In genomic region chr17:63701477-63702222, GRCh38 we compare ENCODE assay signal across 8 cellular contexts. TPM values are rescaled to one million over a fixed set of nuclear protein-coding genes. Genes with fewer than 3 reads are reported as not detected.
DNase-seq lines count a peak whose midpoint lies in the region; ATAC-seq and TF ChIP-seq lines count a peak whose summit lies in the region.

No MANE protein-coding gene starts in this region.

- H3K4me3 Mint-ChIP-seq in HFFc6 = peak overlapping the region; percentile 43; the same call in 1 of the 2 replicates
- peak overlapping the region; percentile 81 for H3K4me3 Mint-ChIP-seq in dendritic cell treated with granulocyte-macrophage colony-stimulating factor and Interleukin-4, amounts not matched to agents 40 ng/mL and 50 ng/mL, for 4 days

- peaks cover 9% of the 10 kb centered on the region; the same call in 1 of the 2 replicates for H3K36me3 Mint-ChIP-seq in HFFc6 (ENCODE audit: low read depth)
- peaks cover 77% of the 10 kb centered on the region for H3K36me3 Mint-ChIP-seq in dendritic cell treated with granulocyte-macrophage colony-stimulating factor and Interleukin-4, amounts not matched to agents 40 ng/mL and 50 ng/mL, for 4 days (ENCODE audit: low read depth)

- H2BK15ac ChIP-seq in neuronal stem cell (ENCODE audit: low read length) = peak overlapping the region; percentile 86

- no peak for DNase-seq in HFFc6
- DNase-seq in neuronal stem cell (ENCODE audit: low spot score) = no peak
- DNase-seq in upper lobe of left lung = peak; percentile 75 to 78
- DNase-seq in cortex of kidney (lab: John Stamatoyannopoulos, UW) = no peak
- no peak for DNase-seq in mammary epithelial cell

- H3K4me2 ChIP-seq in neuronal stem cell (ENCODE audit: insufficient read depth, low read length, poor library complexity, severe bottlenecking) (peak overlapping the region; percentile 96), mammary epithelial cell (ENCODE audit: insufficient read depth, low read depth, low read length) (no peak overlapping the region)

- CTCF ChIA-PET in mammary epithelial cell (lab: Charles Lee; ENCODE audit: low non-redundant PET) = no interaction called here

- TF ChIP-seq CTCF in HFFc6 (IDR thresholded peaks at IDR 0.05) = no peak
- no peak for TF ChIP-seq CTCF in upper lobe of left lung (IDR thresholded peaks at IDR 0.05)
- TF ChIP-seq CTCF in mammary epithelial cell (conservative IDR thresholded peaks at IDR 0.05 in 1 of 2, IDR thresholded peaks at IDR 0.05 in 1 of 2; ENCODE audit: extremely low read depth in 1 of 2, insufficient read depth in 1 of 2, low read depth in 1 of 2, low read length in 2 of 2) = no peak

- H3K9ac ChIP-seq in neuronal stem cell (ENCODE audit: low read depth, low read length, poor library complexity) (no peak overlapping the region), mammary epithelial cell (ENCODE audit: insufficient read depth, low read length) (no peak overlapping the region)

- H3K27me3 Mint-ChIP-seq in HFFc6 (ENCODE audit: insufficient read depth) = peaks cover 7% of the 10 kb centered on the region
- H3K27me3 Mint-ChIP-seq in dendritic cell treated with granulocyte-macrophage colony-stimulating factor and Interleukin-4, amounts not matched to agents 40 ng/mL and 50 ng/mL, for 4 days = no peaks in the 10 kb centered on the region

- no peak overlapping the region for H2AFZ ChIP-seq in neuronal stem cell (ENCODE audit: low read length)
- no peak overlapping the region for H2AFZ ChIP-seq in mammary epithelial cell (ENCODE audit: low read depth, low read length)

- H4K91ac ChIP-seq in neuronal stem cell (ENCODE audit: low read depth, low read length, poor library complexity) = no peak overlapping the region

- peaks cover 17 to 68% of the 10 kb centered on the region in 2 donors for H3K36me3 ChIP-seq in neuronal stem cell (replicated peaks in 1 of 2; ENCODE audit: control insufficient read depth in 2 of 2, insufficient read depth in 2 of 2, low read length in 2 of 2)
- peaks cover 0 to 34% (median 22%) of the 10 kb centered on the region in 4 donors for H3K36me3 ChIP-seq in upper lobe of left lung
- no peaks in the 10 kb centered on the region for H3K36me3 ChIP-seq in mammary epithelial cell (ENCODE audit: insufficient read depth, low read length)

- H3K9me3 ChIP-seq in neuronal stem cell (replicated peaks in 1 of 2; ENCODE audit: control insufficient read depth in 2 of 2, insufficient read depth in 1 of 2, low read depth in 1 of 2, low read length in 2 of 2) (no peaks in the 10 kb centered on the region), upper lobe of left lung (no peaks in the 10 kb centered on the region), mammary epithelial cell (replicated peaks; ENCODE audit: insufficient read depth, low read length) (no peaks in the 10 kb centered on the region)

- H3K27ac ChIP-seq in neuronal stem cell (replicated peaks; ENCODE audit: low read length) (no peak overlapping the region), upper lobe of left lung (peak overlapping the region; percentile 88 to 92 (median 90)), mammary epithelial cell (ENCODE audit: insufficient read depth, low read depth, low read length) (no peak overlapping the region)

- no CpG with 5 or more reads among the region's 25 CpGs for WGBS in neuronal stem cell (ENCODE audit: extremely low coverage in 2 of 2, insufficient read length in 2 of 2, insufficient replicate concordance in 1 of 2), 2 donors
- WGBS in upper lobe of left lung, 2 donors = 51 to 59% methylated on average over 16 to 25 of the region's 25 CpGs
- WGBS in mammary epithelial cell (ENCODE audit: low coverage, missing lambda C conversion rate) = 98% methylated on average over 10 of the region's 25 CpGs

- H2BK5ac ChIP-seq in neuronal stem cell (ENCODE audit: low read length) = peak overlapping the region; percentile 47

- TF ChIP-seq EP300 in upper lobe of left lung (IDR thresholded peaks at IDR 0.05) = no peak

- no TSS peak for BruUV-seq in mammary epithelial cell (replicated peaks; lab: Mats Ljungman, UMichigan)

- peak overlapping the region; percentile 74 for H2BK120ac ChIP-seq in neuronal stem cell (ENCODE audit: low read depth, low read length)

- H4K20me1 ChIP-seq in mammary epithelial cell (ENCODE audit: insufficient read depth, low read length) = no peaks in the 10 kb centered on the region

- no peaks in the 10 kb centered on the region for H3K4me1 Mint-ChIP-seq in HFFc6 (ENCODE audit: low read depth)
- peaks cover 76% of the 10 kb centered on the region for H3K4me1 Mint-ChIP-seq in dendritic cell treated with granulocyte-macrophage colony-stimulating factor and Interleukin-4, amounts not matched to agents 40 ng/mL and 50 ng/mL, for 4 days (ENCODE audit: low read depth)

- H3K14ac ChIP-seq in neuronal stem cell (ENCODE audit: low read length) = no peak overlapping the region

- no peaks in the 10 kb centered on the region for H3K9me3 Mint-ChIP-seq in HFFc6
- no peaks in the 10 kb centered on the region for H3K9me3 Mint-ChIP-seq in dendritic cell treated with granulocyte-macrophage colony-stimulating factor and Interleukin-4, amounts not matched to agents 40 ng/mL and 50 ng/mL, for 4 days

- ATAC-seq in activated CD4-positive, CD25-positive, alpha-beta regulatory T cell treated with anti-CD3 and anti-CD28 coated beads, Interleukin-2, amount 50 U/mL, for 24 hours = peak; percentile 18 to 30
- ATAC-seq in upper lobe of left lung (ENCODE audit: low FRiP score in 2 of 2) (no peak), GM21786 (IDR thresholded peaks at IDR 0.05; ENCODE audit: unreplicated experiment) (no peak)

- H3K18ac ChIP-seq in neuronal stem cell (ENCODE audit: low read length) = peak overlapping the region; percentile 100

- no peak overlapping the region for H2BK12ac ChIP-seq in neuronal stem cell (ENCODE audit: low read length)

- no peak overlapping the region for H3K27ac Mint-ChIP-seq in HFFc6
- H3K27ac Mint-ChIP-seq in dendritic cell treated with granulocyte-macrophage colony-stimulating factor and Interleukin-4, amounts not matched to agents 40 ng/mL and 50 ng/mL, for 4 days = peak overlapping the region; percentile 95

- no peak overlapping the region for H3K4ac ChIP-seq in neuronal stem cell (ENCODE audit: low read length)

- peaks cover 5% of the 10 kb centered on the region for H3K79me1 ChIP-seq in neuronal stem cell (ENCODE audit: low read depth, low read length)

- no peak overlapping the region for H3K4me3 ChIP-seq in neuronal stem cell (ENCODE audit: low read length in 2 of 2)
- H3K4me3 ChIP-seq in upper lobe of left lung = peak overlapping the region in 3 of 4 donors; percentile 72 to 86 (median 76)
- H3K4me3 ChIP-seq in mammary epithelial cell (replicated peaks in 1 of 3; ENCODE audit: insufficient read depth in 1 of 3, low read depth in 2 of 3, low read length in 3 of 3) = no peak overlapping the region

- H3K23ac ChIP-seq in neuronal stem cell (ENCODE audit: low read depth, low read length, poor library complexity) = no peak overlapping the region

- no peaks in the 10 kb centered on the region for H3K79me2 ChIP-seq in mammary epithelial cell (ENCODE audit: insufficient read depth, low read length)

- intact Hi-C loops in dendritic cell treated with granulocyte-macrophage colony-stimulating factor and Interleukin-4, amounts not matched to agents 40 ng/mL and 50 ng/mL, for 4 days (cut with micrococcal nuclease) = loop anchor here (1.0 kb wide), 1 partner anchor 73 kb away; the partner anchor contains the start of gene DDX42
- intact Hi-C loops in mammary epithelial cell (cut with micrococcal nuclease) = no loop called here

- TF ChIP-seq POLR2A in upper lobe of left lung (IDR thresholded peaks at IDR 0.05) = no peak

- peaks cover 2 to 19% of the 10 kb centered on the region in 2 donors for H3K4me1 ChIP-seq in neuronal stem cell (ENCODE audit: control insufficient read depth in 2 of 2, insufficient read depth in 1 of 2, low read depth in 1 of 2, low read length in 2 of 2)
- H3K4me1 ChIP-seq in upper lobe of left lung = peaks cover 41 to 73% (median 45%) of the 10 kb centered on the region in 4 donors
- no peaks in the 10 kb centered on the region for H3K4me1 ChIP-seq in mammary epithelial cell (ENCODE audit: insufficient read depth, low read length)

- in situ Hi-C loops in mammary epithelial cell (cut with MboI; ENCODE audit: low sequenced_read_pairs in 2 of 2) = no loop called here

- H2AK5ac ChIP-seq in neuronal stem cell (ENCODE audit: low read depth, low read length) = peak overlapping the region; percentile 92

- H3K27me3 ChIP-seq in neuronal stem cell (ENCODE audit: control insufficient read depth in 3 of 3, insufficient read depth in 3 of 3, low read depth in 1 of 3, low read length in 3 of 3) (peaks cover 0 to 7% (median 0%) of the 10 kb centered on the region in 3 experiments), upper lobe of left lung (no peaks in the 10 kb centered on the region), mammary epithelial cell (ENCODE audit: insufficient read depth, low read length) (no peaks in the 10 kb centered on the region)

- no peak overlapping the region for H4K8ac ChIP-seq in neuronal stem cell (ENCODE audit: low read depth, low read length)

- dilution Hi-C loops in mammary epithelial cell (cut with HindIII; ENCODE audit: low sequenced_read_pairs) = no loop called here

RNA-seq across cellular contexts. Expression of gene LIMD2, which starts 1.7 kb away (rescaled TPM):
- total RNA-seq in HFFc6 (2021; fragmentation: NEBNext Ultra II Directional; extraction: Animal tissue kit (Norgen Biotek cat#: 25700)) = 1 to 10 TPM; 1.7 to 5.8 (median 4.1) TPM
- 40.9 TPM for polyA plus RNA-seq in neuronal stem cell (2013, experiment 1 of 2)
- 39.3 TPM for polyA plus RNA-seq in neuronal stem cell (2013, experiment 2 of 2)
- total RNA-seq in upper lobe of left lung = 100 to 1,000 TPM in 1 of 6 donors, 10 to 100 TPM in 5; 13.2 to 115 (median 21.6) TPM
- 1 to 10 TPM in 1 of 2 donors, under 1 TPM in 1; 0.87 to 1.3 TPM for total RNA-seq in mammary epithelial cell
- polyA plus RNA-seq in mammary epithelial cell = 0.57 TPM
- not detected for polyA minus RNA-seq in mammary epithelial cell

RNA-seq across cellular contexts. Expression of gene STRADA, which starts 39.9 kb away (rescaled TPM):
- 10 to 100 TPM; 18.2 to 24.1 (median 21.6) TPM for total RNA-seq in HFFc6 (2021; fragmentation: NEBNext Ultra II Directional; extraction: Animal tissue kit (Norgen Biotek cat#: 25700))
- 31.4 TPM for polyA plus RNA-seq in neuronal stem cell (2013, experiment 1 of 2)
- 29.7 TPM for polyA plus RNA-seq in neuronal stem cell (2013, experiment 2 of 2)
- total RNA-seq in upper lobe of left lung (10 to 100 TPM; 18.7 to 60.8 (median 32.4) TPM), mammary epithelial cell (10 to 100 TPM; 34.3 to 38.9 TPM)
- polyA plus RNA-seq in mammary epithelial cell = 24.7 TPM
- polyA minus RNA-seq in mammary epithelial cell = 46.4 TPM

Comparison
In these comparisons a context has a peak if more than half of its experiments do, and no peak if none do; other contexts are left out.
1. DNase-seq: peak in upper lobe of left lung (2 of 2); none in HFFc6 (single experiment), neuronal stem cell (single experiment), cortex of kidney (single experiment) and mammary epithelial cell (single experiment).
2. ATAC-seq: peak in activated CD4-positive, CD25-positive, alpha-beta regulatory T cell treated with anti-CD3 and anti-CD28 coated beads, Interleukin-2, amount 50 U/mL, for 24 hours (2 of 2); none in upper lobe of left lung (0 of 2) and GM21786 (single experiment).
3. H3K27ac ChIP-seq: peak in upper lobe of left lung (4 of 4); none in neuronal stem cell (single experiment) and mammary epithelial cell (single experiment).
4. H3K4me3 ChIP-seq: peak in upper lobe of left lung (3 of 4); none in neuronal stem cell (0 of 2) and mammary epithelial cell (0 of 3).